In the genomic region with DNA sequence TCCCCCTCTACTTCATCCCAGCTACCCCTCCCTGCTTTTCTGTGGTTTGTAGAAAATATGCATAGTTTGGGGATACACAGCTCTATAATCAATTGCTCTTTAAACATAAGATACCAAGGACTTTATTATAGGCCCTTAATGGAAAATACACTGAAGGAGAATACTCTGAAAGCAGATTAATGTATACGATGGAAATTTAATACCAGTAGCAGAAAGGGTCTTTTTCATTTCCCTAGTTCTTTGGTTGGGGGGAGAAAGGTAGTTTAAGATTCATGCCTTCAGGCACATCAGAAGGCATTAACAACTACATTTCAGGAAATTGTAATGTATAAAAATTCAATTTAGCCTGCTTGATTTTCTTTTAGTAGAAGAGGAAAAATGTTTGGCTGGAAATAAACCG, we compare ENCODE assay signal across 20 cellular contexts.
"Had no signal": no experiment of that assay in that cellular context is flagged by ENCODE, and none has a peak within 500 bp of the region (broad histone marks: within the 10 kb centered on the region; RNA-seq: fewer than 3 reads in every experiment).

No MANE protein-coding gene starts in this region.

- H3K9me3 ChIP-seq: esophagus muscularis mucosa, gastrocnemius medialis, testis, uterus had no signal

- H3K27ac Mint-ChIP-seq: activated naive CD4-positive, alpha-beta T cell treated with anti-CD3 and anti-CD28 coated beads, Interleukin-2, amount 50 U/mL, for 72 hours; activated T-cell treated with anti-CD3 and anti-CD28 coated beads, Interleukin-2, amount 50 U/mL, for 24 hours; activated T-helper 17 cell treated with anti-CD3 and anti-CD28 coated beads, Interleukin-2, amount 50 U/mL, for 72 hours; memory B cell; WTC11 had no signal

- H3K4me3 Mint-ChIP-seq: activated T-cell treated with anti-CD3 and anti-CD28 coated beads, Interleukin-2, amount 50 U/mL, for 24 hours; activated T-helper 17 cell treated with anti-CD3 and anti-CD28 coated beads, Interleukin-2, amount 50 U/mL, for 72 hours; central memory CD8-positive, alpha-beta T cell had no signal

- ATAC-seq: activated naive CD4-positive, alpha-beta T cell treated with anti-CD3 and anti-CD28 coated beads, Interleukin-2, amount 50 U/mL, for 72 hours; activated T-helper 17 cell treated with anti-CD3 and anti-CD28 coated beads, Interleukin-2, amount 50 U/mL, for 72 hours had no signal

- H3K27me3 Mint-ChIP-seq: activated T-cell treated with anti-CD3 and anti-CD28 coated beads, Interleukin-2, amount 50 U/mL, for 24 hours; activated T-helper 17 cell treated with anti-CD3 and anti-CD28 coated beads, Interleukin-2, amount 50 U/mL, for 72 hours; central memory CD8-positive, alpha-beta T cell; memory B cell; stimulated activated memory B cell treated with anti-CD40 and anti-IgM and Interleukin-4, amounts not matched to agents 10 μg/mL and 1 μg/mL and 100 μg/mL, for 72 hours had no signal

- DNase-seq: activated CD8-positive, alpha-beta memory T cell treated with anti-CD3 and anti-CD28 coated beads for 24 hours; activated CD8-positive, alpha-beta memory T cell treated with anti-CD3 and anti-CD28 coated beads, Interleukin-2, amount 50 U/mL, for 4 hours; activated T-cell treated with anti-CD3 and anti-CD28 coated beads, Interleukin-2, amount 50 U/mL, for 24 hours; aorta; gastrocnemius medialis; head of caudate nucleus; left colon; small intestine; stimulated activated CD4-positive, alpha-beta T cell treated with anti-CD3 and anti-CD28 coated beads, Interleukin-15, amount 100 ng/mL, for 24 hours; testis; trophoblast cell; uterus had no signal

- H3K36me3 ChIP-seq: esophagus muscularis mucosa, gastrocnemius medialis, uterus had no signal

- H3K9me3 Mint-ChIP-seq: activated naive CD4-positive, alpha-beta T cell treated with anti-CD3 and anti-CD28 coated beads, Interleukin-2, amount 50 U/mL, for 72 hours; memory B cell had no signal

- H3K27ac ChIP-seq: coronary artery, gastrocnemius medialis, testis, uterus had no signal

- H3K4me3 ChIP-seq: coronary artery, gastrocnemius medialis, testis, uterus had no signal

- H3K36me3 Mint-ChIP-seq: activated naive CD4-positive, alpha-beta T cell treated with anti-CD3 and anti-CD28 coated beads, Interleukin-2, amount 50 U/mL, for 72 hours; memory B cell; stimulated activated memory B cell treated with anti-CD40 and anti-IgM and Interleukin-4, amounts not matched to agents 10 μg/mL and 1 μg/mL and 100 μg/mL, for 72 hours had no signal

- H3K27me3 ChIP-seq: esophagus muscularis mucosa, gastrocnemius medialis, testis, uterus had no signal

- H3K4me1 Mint-ChIP-seq: activated T-helper 17 cell treated with anti-CD3 and anti-CD28 coated beads, Interleukin-2, amount 50 U/mL, for 72 hours; central memory CD8-positive, alpha-beta T cell had no signal
